In the genomic region with DNA sequence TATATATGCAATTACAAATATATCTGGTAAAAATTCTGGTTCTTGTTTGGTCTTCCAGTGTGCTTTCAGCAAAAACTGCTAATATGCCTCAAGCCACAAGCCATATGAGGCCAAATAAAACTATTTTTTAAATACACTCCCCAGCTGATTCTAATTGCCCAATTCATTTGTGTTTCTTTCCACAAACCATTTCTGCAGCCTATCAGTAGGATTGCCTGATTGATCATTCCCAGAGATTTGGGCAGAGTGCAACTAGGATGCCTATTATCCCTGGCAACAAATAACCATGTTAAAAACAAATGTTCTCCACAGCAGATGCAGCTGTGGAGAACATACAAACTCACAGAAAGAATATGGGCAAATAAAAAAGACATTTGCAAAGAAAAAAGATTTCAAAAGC, we compare ENCODE assay signal across 1 cellular context.
TF ChIP-seq lines count a peak whose summit lies in the region.

No MANE protein-coding gene starts in this region.

TF ChIP-seq in A549, 52 proteins besides CTCF, POLR2A, EP300 and RAD21 (continued from another document):
- TF ChIP-seq ATOH8 (CRISPR knock-in tag; IDR thresholded peaks at IDR 0.05; ENCODE audit: low read depth) (no peak), ELK1 (IDR thresholded peaks at IDR 0.05; ENCODE audit: low read depth, low read length) (no peak), NFE2L2 (conservative IDR thresholded peaks at IDR 0.05; ENCODE audit: low read length) (no peak), ZC3H11A (IDR thresholded peaks at IDR 0.05) (no peak), CHD4 (IDR thresholded peaks at IDR 0.05; ENCODE audit: borderline replicate concordance) (no peak), SMC3 (IDR thresholded peaks at IDR 0.05) (no peak), HDAC2 (IDR thresholded peaks at IDR 0.05) (no peak), CBX2 (IDR thresholded peaks at IDR 0.05; ENCODE audit: borderline replicate concordance, low read depth) (no peak), TP53 (CRISPR knock-in tag; IDR thresholded peaks at IDR 0.05) (no peak)
